Comparison of ENCODE assay signal across 17 cellular contexts in genomic region chr3:14154895-14155432, GRCh38. TPM values are rescaled to one million over a fixed set of nuclear protein-coding genes. Genes with fewer than 3 reads are reported as not detected.
DNase-seq lines count a peak whose midpoint lies in the region; ATAC-seq and TF ChIP-seq lines count a peak whose summit lies in the region.
"Had no signal": no experiment of that assay in that cellular context is flagged by ENCODE, and none has a peak within 500 bp of the region (broad histone marks: within the 10 kb centered on the region; RNA-seq: fewer than 3 reads in every experiment).

No MANE protein-coding gene starts in this region.

- H3K9me3 Mint-ChIP-seq in activated naive CD8-positive, alpha-beta T cell (ENCODE audit: low read depth): no peaks in the 10 kb centered on the region
- no peaks in the 10 kb centered on the region for H3K9me3 Mint-ChIP-seq in activated naive CD8-positive, alpha-beta T cell treated with anti-CD3 and anti-CD28 coated beads for 36 hours
- no peaks in the 10 kb centered on the region for H3K9me3 Mint-ChIP-seq in chondrocyte (ENCODE audit: low read depth)

- no peaks in the 10 kb centered on the region for H3K27me3 Mint-ChIP-seq in activated naive CD8-positive, alpha-beta T cell
- H3K27me3 Mint-ChIP-seq in activated naive CD8-positive, alpha-beta T cell treated with anti-CD3 and anti-CD28 coated beads for 36 hours: no peaks in the 10 kb centered on the region
- H3K27me3 Mint-ChIP-seq in chondrocyte (ENCODE audit: low read depth): no peaks in the 10 kb centered on the region

- intact Hi-C loops in upper lobe of right lung (cut with DNase I): no loop called here

- no peaks in the 10 kb centered on the region for H3K9me3 ChIP-seq in upper lobe of right lung
- H3K9me3 ChIP-seq in Karpas-422 (ENCODE audit: low read length): no peaks in the 10 kb centered on the region
- H3K9me3 ChIP-seq: HAP-1 had no signal

- no peak overlapping the region for H3K4me2 ChIP-seq in Karpas-422 (ENCODE audit: low read depth, low read length, poor library complexity, severe bottlenecking)

- TF ChIP-seq CTCF in chondrocyte (IDR thresholded peaks at IDR 0.05) (no peak), upper lobe of right lung (IDR thresholded peaks at IDR 0.05) (no peak)

- DNase-seq in activated naive CD8-positive, alpha-beta T cell treated with anti-CD3 and anti-CD28 coated beads for 36 hours: no peak
- DNase-seq in Kasumi-1 (lab: John Stamatoyannopoulos, UW) (peak; percentile 25 to 37), chondrocyte (ENCODE audit: low spot score) (no peak), upper lobe of right lung (no peak), NCI-H526 treated with DMSO at 0.1 percent for 48 hours (lab: John Stamatoyannopoulos, UW) (no peak), Karpas-422 (no peak)
- DNase-seq: ACHN, DMS153, EL, NCI-H1417, NCI-H1930, NCI-H2171 treated with DMSO at 0.1 percent for 48 hours, NCI-H510A treated with DMSO at 0.1 percent for 48 hours, RPMI8226 had no signal

- H3K9me2 ChIP-seq in Karpas-422 (replicated peaks; ENCODE audit: insufficient read depth, low read length): no peaks in the 10 kb centered on the region

- no peaks in the 10 kb centered on the region for H4K20me1 ChIP-seq in Karpas-422 (ENCODE audit: insufficient read depth, low read depth, low read length)

- H3K9ac ChIP-seq in Karpas-422 (ENCODE audit: low read length): no peak overlapping the region

- H3K36me3 ChIP-seq in upper lobe of right lung (peaks cover 84% of the 10 kb centered on the region), Karpas-422 (ENCODE audit: insufficient read depth, low read length) (peaks cover 28% of the 10 kb centered on the region; the same call in 1 of the 2 replicates)

- peaks cover 11% of the 10 kb centered on the region for H3K36me3 Mint-ChIP-seq in activated naive CD8-positive, alpha-beta T cell
- H3K36me3 Mint-ChIP-seq in activated naive CD8-positive, alpha-beta T cell treated with anti-CD3 and anti-CD28 coated beads for 36 hours: peaks cover 36% of the 10 kb centered on the region
- peaks cover 42% of the 10 kb centered on the region for H3K36me3 Mint-ChIP-seq in chondrocyte (ENCODE audit: low read depth)

- H3K4me3 Mint-ChIP-seq in activated naive CD8-positive, alpha-beta T cell: no peak overlapping the region
- H3K4me3 Mint-ChIP-seq in activated naive CD8-positive, alpha-beta T cell treated with anti-CD3 and anti-CD28 coated beads for 36 hours: no peak overlapping the region
- no peak overlapping the region for H3K4me3 Mint-ChIP-seq in chondrocyte (ENCODE audit: unreplicated experiment)

- H3K27me3 ChIP-seq in upper lobe of right lung (no peaks in the 10 kb centered on the region), Karpas-422 (ENCODE audit: low read length) (no peaks in the 10 kb centered on the region)

- no peak overlapping the region for H2AFZ ChIP-seq in Karpas-422 (ENCODE audit: low read length)

- no peaks in the 10 kb centered on the region for H3K4me1 ChIP-seq in upper lobe of right lung
- no peaks in the 10 kb centered on the region for H3K4me1 ChIP-seq in Karpas-422 (ENCODE audit: low read length)
- H3K4me1 ChIP-seq: HAP-1 had no signal

- ATAC-seq in upper lobe of right lung (peak; percentile 68), GM18520 (IDR thresholded peaks at IDR 0.05; ENCODE audit: unreplicated experiment) (no peak)

- H3K4me1 Mint-ChIP-seq in activated naive CD8-positive, alpha-beta T cell (ENCODE audit: low read depth): peaks cover 27% of the 10 kb centered on the region
- H3K4me1 Mint-ChIP-seq in activated naive CD8-positive, alpha-beta T cell treated with anti-CD3 and anti-CD28 coated beads for 36 hours: peaks cover 6% of the 10 kb centered on the region
- no peaks in the 10 kb centered on the region for H3K4me1 Mint-ChIP-seq in chondrocyte (ENCODE audit: low read depth)

- peaks cover 10% of the 10 kb centered on the region; the same call in 1 of the 2 replicates for H3K79me2 ChIP-seq in Karpas-422 (ENCODE audit: low read length)

- H3K4me3 ChIP-seq in upper lobe of right lung: no peak overlapping the region
- H3K4me3 ChIP-seq in Karpas-422 (ENCODE audit: low read length): no peak overlapping the region
- H3K4me3 ChIP-seq: HAP-1 had no signal

- peak overlapping the region; percentile 28 for H3K27ac Mint-ChIP-seq in activated naive CD8-positive, alpha-beta T cell
- H3K27ac Mint-ChIP-seq in activated naive CD8-positive, alpha-beta T cell treated with anti-CD3 and anti-CD28 coated beads for 36 hours: no peak overlapping the region
- H3K27ac Mint-ChIP-seq in chondrocyte (ENCODE audit: unreplicated experiment): peak overlapping the region; percentile 12

- H3K27ac ChIP-seq in upper lobe of right lung: no peak overlapping the region
- H3K27ac ChIP-seq in Karpas-422 (ENCODE audit: low read length): no peak overlapping the region

RNA-seq across cellular contexts. Expression of gene XPC, which starts 23.4 kb away (rescaled TPM):
- total RNA-seq in activated naive CD8-positive, alpha-beta T cell treated with anti-CD3 and anti-CD28 coated beads for 36 hours: 10 to 100 TPM; 19.8 to 25.4 TPM
- 24.9 to 35.9 TPM (median 26.8 TPM) in 3 replicates for total RNA-seq in chondrocyte
- 36.1 TPM for total RNA-seq in upper lobe of right lung
- 30.3 and 38.0 TPM in 2 replicates for total RNA-seq in Karpas-422 (2014; rRNA removed; shearing (Covaris generic); ENCODE audit: low replicate concordance)

RNA-seq across cellular contexts. Expression of gene LSM3, which starts 23.7 kb away (rescaled TPM):
- 10 to 100 TPM; 26.3 to 27.2 TPM for total RNA-seq in activated naive CD8-positive, alpha-beta T cell treated with anti-CD3 and anti-CD28 coated beads for 36 hours
- 8.1 to 12.8 TPM (median 8.4 TPM) in 3 replicates for total RNA-seq in chondrocyte
- total RNA-seq in upper lobe of right lung: 8.8 TPM
- 13.8 and 14.2 TPM in 2 replicates for total RNA-seq in Karpas-422 (2014; rRNA removed; shearing (Covaris generic); ENCODE audit: low replicate concordance)

RNA-seq across cellular contexts. Expression of gene TMEM43, which starts 30.1 kb away (rescaled TPM):
- total RNA-seq in activated naive CD8-positive, alpha-beta T cell treated with anti-CD3 and anti-CD28 coated beads for 36 hours: 10 to 100 TPM; 26.8 to 27.0 TPM
- total RNA-seq in chondrocyte (83.4 to 89.1 TPM (median 84.9 TPM) in 3 replicates), upper lobe of right lung (86.3 TPM)
- 28.4 and 31.9 TPM in 2 replicates for total RNA-seq in Karpas-422 (2014; rRNA removed; shearing (Covaris generic); ENCODE audit: low replicate concordance)

RNA-seq across cellular contexts. Expression of gene CHCHD4, which starts 30.3 kb away (rescaled TPM):
- total RNA-seq in activated naive CD8-positive, alpha-beta T cell treated with anti-CD3 and anti-CD28 coated beads for 36 hours: 10 to 100 TPM; 27.7 to 29.8 TPM
- total RNA-seq in chondrocyte: 6.1 to 8.1 TPM (median 7.2 TPM) in 3 replicates
- 12.0 TPM for total RNA-seq in upper lobe of right lung
- total RNA-seq in Karpas-422 (2014; rRNA removed; shearing (Covaris generic); ENCODE audit: low replicate concordance): 19.4 and 19.7 TPM in 2 replicates

Comparison
In these comparisons a context has a peak if more than half of its experiments do, and no peak if none do; other contexts are left out.
1. DNase-seq: peak in Kasumi-1 (2 of 2); none in activated naive CD8-positive, alpha-beta T cell treated with anti-CD3 and anti-CD28 coated beads for 36 hours (single experiment), chondrocyte (single experiment), upper lobe of right lung (single experiment), NCI-H526 treated with DMSO at 0.1 percent for 48 hours (single experiment) and Karpas-422 (single experiment).